In the genomic region with DNA sequence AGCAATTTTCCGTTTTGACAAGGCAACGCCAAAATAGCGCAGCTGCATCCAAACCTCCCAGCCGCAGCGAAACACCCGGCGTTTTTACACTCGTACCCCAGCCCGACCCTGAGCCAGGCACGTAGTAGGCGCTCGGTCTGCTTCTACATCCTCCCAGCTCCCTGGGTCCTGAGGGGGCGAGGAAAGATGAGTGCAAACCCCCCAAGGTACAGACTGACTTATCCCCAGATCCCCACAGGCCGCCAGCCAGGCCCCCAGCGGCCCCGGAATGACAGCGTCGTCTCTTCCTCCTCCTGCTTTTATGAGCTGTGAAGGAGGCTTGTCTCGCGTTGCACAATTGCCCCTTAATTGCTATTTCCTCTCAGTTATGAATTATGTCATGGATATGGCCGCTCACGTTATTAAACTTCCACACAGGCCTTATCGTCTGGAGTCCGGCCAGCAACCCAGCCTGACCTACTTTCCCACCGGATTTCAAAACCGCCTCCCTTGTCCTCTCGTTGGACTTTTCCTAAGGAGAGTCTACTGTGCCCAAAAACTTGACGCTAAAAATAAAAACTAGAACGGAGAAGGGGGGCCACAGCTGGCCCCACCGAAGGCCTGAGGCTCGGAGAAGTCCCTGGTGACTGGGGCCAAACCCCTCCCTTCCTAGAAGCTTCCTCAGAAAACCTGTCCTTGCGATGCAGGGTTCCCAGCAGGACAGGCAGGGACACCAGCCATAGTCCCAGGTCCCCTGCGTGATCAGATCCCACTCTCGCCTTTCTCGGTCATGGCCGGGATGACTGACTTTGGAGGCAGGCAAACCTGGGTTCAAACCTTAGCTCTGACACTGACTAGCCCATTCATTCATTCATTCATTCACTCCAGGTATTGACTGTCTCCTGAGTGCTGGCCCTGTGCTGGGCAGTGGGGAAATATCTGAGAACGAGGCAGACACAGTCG, we compare ENCODE assay signal across 9 cellular contexts.
DNase-seq lines count a peak whose midpoint lies in the region; ATAC-seq and TF ChIP-seq lines count a peak whose summit lies in the region.
"Had no signal": no experiment of that assay in that cellular context is flagged by ENCODE, and none has a peak within 500 bp of the region (broad histone marks: within the 10 kb centered on the region; RNA-seq: fewer than 3 reads in every experiment).

No MANE protein-coding gene starts in this region.

- H3K27me3 ChIP-seq in duodenal mucosa (ENCODE audit: control insufficient read depth in 1 of 2, insufficient read depth in 2 of 2, low read length in 2 of 2) = no peaks in the 10 kb centered on the region
- H3K27me3 ChIP-seq in neuronal stem cell (ENCODE audit: control insufficient read depth in 3 of 3, insufficient read depth in 3 of 3, low read depth in 1 of 3, low read length in 3 of 3) = peaks cover 0 to 36% (median 0%) of the 10 kb centered on the region in 3 experiments
- no peaks in the 10 kb centered on the region for H3K27me3 ChIP-seq in CD4-positive, alpha-beta T cell (ENCODE audit: control insufficient read depth, insufficient read depth, low read length)

- peak overlapping the region; percentile 80 for H3K27ac ChIP-seq in duodenal mucosa (ENCODE audit: low read depth, low read length)
- no peak overlapping the region for H3K27ac ChIP-seq in neuronal stem cell (replicated peaks; ENCODE audit: low read length)
- H3K27ac ChIP-seq in CD4-positive, alpha-beta T cell (ENCODE audit: low read depth, low read length) = no peak overlapping the region

- H3K4me1 Mint-ChIP-seq in CD4-positive, alpha-beta T cell (ENCODE audit: low read depth) = peaks cover 40% of the 10 kb centered on the region
- peaks cover 42% of the 10 kb centered on the region for H3K4me1 Mint-ChIP-seq in activated CD4-positive, alpha-beta T cell treated with anti-CD3 and anti-CD28 coated beads, Interleukin-2, amount 10 ng/mL, durations not matched to agents 24 days and 14 days

- H3K14ac ChIP-seq in neuronal stem cell (ENCODE audit: low read length) = no peak overlapping the region

- ATAC-seq in GM18502 (IDR thresholded peaks at IDR 0.05; ENCODE audit: poor library complexity, unreplicated experiment) (no peak), HG03565 (IDR thresholded peaks at IDR 0.05; ENCODE audit: unreplicated experiment) (no peak)
- no peak for ATAC-seq in CD4-positive, alpha-beta T cell (ENCODE audit: poor library complexity)
- ATAC-seq: GM12878 had no signal

- no peak overlapping the region for H2BK120ac ChIP-seq in neuronal stem cell (ENCODE audit: low read depth, low read length)

- no peak overlapping the region for H4K8ac ChIP-seq in neuronal stem cell (ENCODE audit: low read depth, low read length)

- intact Hi-C loops in CD4-positive, alpha-beta T cell (cut with DNase I, micrococcal nuclease) = no loop called here
- intact Hi-C loops in activated CD4-positive, alpha-beta T cell treated with anti-CD3 and anti-CD28 coated beads, Interleukin-2, amount 10 ng/mL, durations not matched to agents 24 days and 14 days (cut with micrococcal nuclease) = no loop called here

- CTCF ChIA-PET in CD4-positive, alpha-beta T cell (lab: Charles Lee) = no interaction called here

- H3K4me1 ChIP-seq in duodenal mucosa (ENCODE audit: control insufficient read depth in 1 of 2, insufficient read depth in 2 of 2, low read length in 2 of 2) (peaks cover 47 to 58% of the 10 kb centered on the region in 2 donors), neuronal stem cell (ENCODE audit: control insufficient read depth in 2 of 2, insufficient read depth in 1 of 2, low read depth in 1 of 2, low read length in 2 of 2) (peaks cover 0 to 2% of the 10 kb centered on the region in 2 donors)

- no peak overlapping the region for H2BK15ac ChIP-seq in neuronal stem cell (ENCODE audit: low read length)

- H3K36me3 ChIP-seq in duodenal mucosa (ENCODE audit: control insufficient read depth in 1 of 2, insufficient read depth in 2 of 2, low read length in 2 of 2) = no peaks in the 10 kb centered on the region
- H3K36me3 ChIP-seq in neuronal stem cell (replicated peaks in 1 of 2; ENCODE audit: control insufficient read depth in 2 of 2, insufficient read depth in 2 of 2, low read length in 2 of 2) = no peaks in the 10 kb centered on the region

- no peak overlapping the region for H2AK5ac ChIP-seq in neuronal stem cell (ENCODE audit: low read depth, low read length)

- no peak overlapping the region for H3K4me3 Mint-ChIP-seq in CD4-positive, alpha-beta T cell
- no peak overlapping the region for H3K4me3 Mint-ChIP-seq in activated CD4-positive, alpha-beta T cell treated with anti-CD3 and anti-CD28 coated beads, Interleukin-2, amount 10 ng/mL, durations not matched to agents 24 days and 14 days

- no peaks in the 10 kb centered on the region for H3K9me3 Mint-ChIP-seq in CD4-positive, alpha-beta T cell
- H3K9me3 Mint-ChIP-seq in activated CD4-positive, alpha-beta T cell treated with anti-CD3 and anti-CD28 coated beads, Interleukin-2, amount 10 ng/mL, durations not matched to agents 24 days and 14 days = no peaks in the 10 kb centered on the region

- H3K4me3 ChIP-seq in duodenal mucosa (ENCODE audit: low read depth in 1 of 2, low read length in 2 of 2) = peak overlapping the region; percentile 44 to 55
- H3K4me3 ChIP-seq in neuronal stem cell (ENCODE audit: low read length in 2 of 2) = no peak overlapping the region
- H3K4me3 ChIP-seq: GM12878 had no signal

- peak overlapping the region; percentile 40 for H3K23ac ChIP-seq in neuronal stem cell (ENCODE audit: low read depth, low read length, poor library complexity)

- peak overlapping the region; percentile 54 to 64 for H3K9ac ChIP-seq in duodenal mucosa (ENCODE audit: low read depth in 1 of 2, low read length in 2 of 2)
- H3K9ac ChIP-seq in neuronal stem cell (ENCODE audit: low read depth, low read length, poor library complexity) = no peak overlapping the region

- TF ChIP-seq CTCF in CD4-positive, alpha-beta T cell (IDR thresholded peaks at IDR 0.05) = no peak

- H3K27ac Mint-ChIP-seq in CD4-positive, alpha-beta T cell = no peak overlapping the region
- no peak overlapping the region for H3K27ac Mint-ChIP-seq in activated CD4-positive, alpha-beta T cell treated with anti-CD3 and anti-CD28 coated beads, Interleukin-2, amount 10 ng/mL, durations not matched to agents 24 days and 14 days

- H3K9me3 ChIP-seq in duodenal mucosa (ENCODE audit: control insufficient read depth in 1 of 2, low read length in 2 of 2) = no peaks in the 10 kb centered on the region
- no peaks in the 10 kb centered on the region for H3K9me3 ChIP-seq in neuronal stem cell (replicated peaks in 1 of 2; ENCODE audit: control insufficient read depth in 2 of 2, insufficient read depth in 1 of 2, low read depth in 1 of 2, low read length in 2 of 2)
- H3K9me3 ChIP-seq in CD4-positive, alpha-beta T cell (ENCODE audit: control insufficient read depth, low read length) = no peaks in the 10 kb centered on the region

- H2BK12ac ChIP-seq in neuronal stem cell (ENCODE audit: low read length) = no peak overlapping the region

- no peaks in the 10 kb centered on the region for H3K79me1 ChIP-seq in neuronal stem cell (ENCODE audit: low read depth, low read length)

- no peaks in the 10 kb centered on the region for H3K36me3 Mint-ChIP-seq in CD4-positive, alpha-beta T cell (ENCODE audit: low read depth)
- no peaks in the 10 kb centered on the region for H3K36me3 Mint-ChIP-seq in activated CD4-positive, alpha-beta T cell treated with anti-CD3 and anti-CD28 coated beads, Interleukin-2, amount 10 ng/mL, durations not matched to agents 24 days and 14 days (ENCODE audit: low read depth)

- no peak overlapping the region for H3K18ac ChIP-seq in neuronal stem cell (ENCODE audit: low read length)

- no peak overlapping the region for H2AFZ ChIP-seq in neuronal stem cell (ENCODE audit: low read length)

- no CpG with 5 or more reads among the region's 38 CpGs for WGBS in neuronal stem cell (ENCODE audit: extremely low coverage in 2 of 2, insufficient read length in 2 of 2, insufficient replicate concordance in 1 of 2), 2 donors

- POLR2A ChIA-PET in CD4-positive, alpha-beta T cell (lab: Charles Lee) = no interaction called here

- no peak overlapping the region for H4K91ac ChIP-seq in neuronal stem cell (ENCODE audit: low read depth, low read length, poor library complexity)

- H2BK5ac ChIP-seq in neuronal stem cell (ENCODE audit: low read length) = no peak overlapping the region

- no peak overlapping the region for H3K4me2 ChIP-seq in neuronal stem cell (ENCODE audit: insufficient read depth, low read length, poor library complexity, severe bottlenecking)

- no peak overlapping the region for H3K4ac ChIP-seq in neuronal stem cell (ENCODE audit: low read length)

- DNase-seq in AML-193 (lab: John Stamatoyannopoulos, UW) (peak; percentile 65 to 85), NCI-H1417 (lab: John Stamatoyannopoulos, UW) (peak in 2 of 3 experiments; percentile 52 to 84), neuronal stem cell (ENCODE audit: low spot score) (no peak)
- DNase-seq in CD4-positive, alpha-beta T cell = no peak
- DNase-seq in activated CD4-positive, alpha-beta T cell treated with anti-CD3 and anti-CD28 coated beads, Interleukin-2, amount 10 ng/mL, durations not matched to agents 24 days and 14 days = no peak

- H3K27me3 Mint-ChIP-seq in CD4-positive, alpha-beta T cell = no peaks in the 10 kb centered on the region
- H3K27me3 Mint-ChIP-seq in activated CD4-positive, alpha-beta T cell treated with anti-CD3 and anti-CD28 coated beads, Interleukin-2, amount 10 ng/mL, durations not matched to agents 24 days and 14 days = no peaks in the 10 kb centered on the region

Comparison
In these comparisons a context has a peak if more than half of its experiments do, and no peak if none do; other contexts are left out.
1. DNase-seq: peak in AML-193 (2 of 2) and NCI-H1417 (2 of 3); none in neuronal stem cell (single experiment), CD4-positive, alpha-beta T cell (0 of 10) and activated CD4-positive, alpha-beta T cell treated with anti-CD3 and anti-CD28 coated beads, Interleukin-2, amount 10 ng/mL, durations not matched to agents 24 days and 14 days (single experiment).
2. H3K4me3 ChIP-seq: peak in duodenal mucosa (2 of 2); none in neuronal stem cell (0 of 2).